ENCODE assay signal across 8 cellular contexts in genomic region chr10:77925410-77925794, GRCh38. TPM values are rescaled to one million over a fixed set of nuclear protein-coding genes. Genes with fewer than 3 reads are reported as not detected.
DNase-seq lines count a peak whose midpoint lies in the region; ATAC-seq, FAIRE-seq and TF ChIP-seq lines count a peak whose summit lies in the region.

No MANE protein-coding gene starts in this region.

- H3K4ac ChIP-seq in IMR-90 (ENCODE audit: low read depth, low read length) = peak overlapping the region; percentile 71

- peak overlapping the region; percentile 61 for H2AK5ac ChIP-seq in IMR-90 (ENCODE audit: low read depth, low read length)

- H3K4me1 ChIP-seq in BLaER1 (peaks cover 33% of the 10 kb centered on the region), IMR-90 (ENCODE audit: control insufficient read depth, insufficient read depth, low read length) (peaks cover 11% of the 10 kb centered on the region), breast epithelium (peaks cover 0 to 13% of the 10 kb centered on the region in 2 donors), kidney (ENCODE audit: control insufficient read depth in 1 of 2, insufficient read depth in 1 of 2, low read depth in 1 of 2, low read length in 2 of 2) (peaks cover 12 to 21% of the 10 kb centered on the region in 2 donors)

- no peak for FAIRE-seq in kidney (lab: Jason Lieb, UNC)

- no peak overlapping the region for H2BK20ac ChIP-seq in IMR-90 (ENCODE audit: low read depth, low read length)

- peak overlapping the region; percentile 66; the same call in 1 of the 2 replicates for H3K23ac ChIP-seq in IMR-90 (ENCODE audit: low read depth, low read length)

- POLR2A ChIA-PET in IMR-90 (lab: Charles Lee; ENCODE audit: unreplicated experiment) = interaction anchor here (0.7 kb wide), 1 partner anchor 121 kb away, joined by 11 read pairs; no protein-coding TSS in a partner anchor

- peak overlapping the region; percentile 26; the same call in 1 of the 2 replicates for H4K5ac ChIP-seq in IMR-90 (ENCODE audit: low read depth, low read length)

- peaks cover 9 to 10% of the 10 kb centered on the region in 2 donors for H3K4me1 Mint-ChIP-seq in stimulated activated naive B cell treated with anti-CD40 and anti-IgM and Interleukin-4, amounts not matched to agents 10 μg/mL and 1 μg/mL and 100 μg/mL, for 72 hours

- H2BK120ac ChIP-seq in IMR-90 (ENCODE audit: low read depth, low read length) = no peak overlapping the region

- DNase-seq in IMR-90 (peak; percentile 45), breast epithelium (ENCODE audit: low spot score in 2 of 2) (peak in 1 of 2 donors; percentile 33), kidney (no peak), amniotic stem cell (lab: John Stamatoyannopoulos, UW) (no peak)
- no peak for DNase-seq in stimulated activated naive B cell treated with anti-CD40 and anti-IgM and Interleukin-4, amounts not matched to agents 10 μg/mL and 1 μg/mL and 100 μg/mL, for 72 hours

- H3K4me2 ChIP-seq in BLaER1 = peak overlapping the region; percentile 98
- H3K4me2 ChIP-seq in IMR-90 (ENCODE audit: low read depth, low read length) = peak overlapping the region; percentile 93

- H3K4me3 ChIP-seq in BLaER1 (peak overlapping the region; percentile 84), IMR-90 (ENCODE audit: insufficient read depth, low read depth, low read length) (peak overlapping the region; percentile 99), breast epithelium (peak overlapping the region; percentile 84 to 98 (median 86)), kidney (ENCODE audit: low read length in 2 of 2) (peak overlapping the region; percentile 41 to 80)

- no peak overlapping the region for H2BK15ac ChIP-seq in IMR-90 (ENCODE audit: low read depth, low read length)

- peak overlapping the region; percentile 9; the same call in 1 of the 2 replicates for H3K56ac ChIP-seq in IMR-90 (ENCODE audit: extremely low read depth, insufficient read depth, low read length)

- dilution Hi-C loops in IMR-90 (cut with HindIII; ENCODE audit: low sequenced_read_pairs, unreplicated experiment) = no loop called here

- TF ChIP-seq CTCF in IMR-90 (conservative IDR thresholded peaks at IDR 0.05; ENCODE audit: low read depth, low read length) (no peak), breast epithelium (IDR thresholded peaks at IDR 0.05) (no peak), kidney (IDR thresholded peaks at IDR 0.05; ENCODE audit: borderline replicate concordance, extremely low read depth, insufficient read depth) (no peak)

- peak overlapping the region; percentile 19 to 73 for H3K4me3 Mint-ChIP-seq in stimulated activated naive B cell treated with anti-CD40 and anti-IgM and Interleukin-4, amounts not matched to agents 10 μg/mL and 1 μg/mL and 100 μg/mL, for 72 hours

- peak overlapping the region; percentile 43; the same call in 1 of the 2 replicates for H4K91ac ChIP-seq in IMR-90 (ENCODE audit: insufficient read depth, low read depth, low read length)

- H3K9ac ChIP-seq in BLaER1 (peak overlapping the region; percentile 80), IMR-90 (ENCODE audit: low read depth, low read length) (peak overlapping the region; percentile 92), kidney (ENCODE audit: low read length in 2 of 2) (peak overlapping the region; percentile 4 to 88)

- peaks cover 20 to 59% of the 10 kb centered on the region in 2 experiments for H3K79me1 ChIP-seq in IMR-90 (ENCODE audit: low read depth in 1 of 2, low read length in 2 of 2)

- H3K27ac Mint-ChIP-seq in stimulated activated naive B cell treated with anti-CD40 and anti-IgM and Interleukin-4, amounts not matched to agents 10 μg/mL and 1 μg/mL and 100 μg/mL, for 72 hours = no peak overlapping the region

- WGBS in IMR-90 (ENCODE audit: extremely low coverage in 2 of 2, insufficient read length in 1 of 2), 2 experiments = 5% methylated on average over 4 of the region's 7 CpGs; no CpG with 5 or more reads in 1 of the 2 experiments

- no peaks in the 10 kb centered on the region for H3K36me3 ChIP-seq in BLaER1
- no peaks in the 10 kb centered on the region for H3K36me3 ChIP-seq in IMR-90 (ENCODE audit: control insufficient read depth, insufficient read depth, low read length)
- H3K36me3 ChIP-seq in breast epithelium = no peaks in the 10 kb centered on the region
- no peaks in the 10 kb centered on the region for H3K36me3 ChIP-seq in kidney (ENCODE audit: control insufficient read depth in 1 of 2, insufficient read depth in 2 of 2, low read length in 2 of 2)

- peaks cover 28% of the 10 kb centered on the region for H3K9me1 ChIP-seq in IMR-90 (ENCODE audit: insufficient read depth, low read length)

- peaks cover 44% of the 10 kb centered on the region for H4K20me1 ChIP-seq in BLaER1
- peaks cover 54% of the 10 kb centered on the region for H4K20me1 ChIP-seq in IMR-90 (ENCODE audit: insufficient read depth, low read length)

- intact Hi-C loops in IMR-90 (cut with micrococcal nuclease) = loop anchor here (10.0 kb wide), 1 partner anchor 99 kb away; the partner anchor contains the start of gene POLR3A
- intact Hi-C loops in breast epithelium (cut with DNase I; ENCODE audit: low total_unique reads) = loop anchor here (10.0 kb wide), 1 partner anchor 51 kb away; no protein-coding TSS in a partner anchor
- intact Hi-C loops in kidney (cut with DNase I) = no loop called here

- no peaks in the 10 kb centered on the region for H3K36me3 Mint-ChIP-seq in stimulated activated naive B cell treated with anti-CD40 and anti-IgM and Interleukin-4, amounts not matched to agents 10 μg/mL and 1 μg/mL and 100 μg/mL, for 72 hours

- no TSS peak for BruUV-seq in IMR-90 (replicated peaks; lab: Mats Ljungman, UMichigan)

- peak overlapping the region; percentile 94 for H2AFZ ChIP-seq in IMR-90 (replicated peaks; ENCODE audit: low read length, poor library complexity)

- H3K27ac ChIP-seq in BLaER1 (peak overlapping the region; percentile 77; the same call in 1 of the 2 replicates), IMR-90 (ENCODE audit: insufficient read depth, low read length) (peak overlapping the region; percentile 76), breast epithelium (peak overlapping the region; percentile 91 to 97), kidney (ENCODE audit: low read depth in 2 of 2, low read length in 2 of 2) (no peak overlapping the region)

- H3K27me3 Mint-ChIP-seq in stimulated activated naive B cell treated with anti-CD40 and anti-IgM and Interleukin-4, amounts not matched to agents 10 μg/mL and 1 μg/mL and 100 μg/mL, for 72 hours = peaks cover 43 to 57% of the 10 kb centered on the region in 2 donors

- peak overlapping the region; percentile 94 for H3K14ac ChIP-seq in IMR-90 (replicated peaks; ENCODE audit: low read depth, low read length)

- CTCF ChIA-PET in IMR-90 (lab: Yijun Ruan, JAX) = no interaction called here

- H3K9me3 ChIP-seq in BLaER1 (no peaks in the 10 kb centered on the region), IMR-90 (ENCODE audit: control insufficient read depth, insufficient read depth, low read length) (0 out of 2 replicates have a peak, but pooled peaks cover 3% of the 10 kb centered on the region), breast epithelium (no peaks in the 10 kb centered on the region), kidney (ENCODE audit: control insufficient read depth in 1 of 2, low read length in 2 of 2) (no peaks in the 10 kb centered on the region)

- H3K27me3 ChIP-seq in BLaER1 = peaks cover 47% of the 10 kb centered on the region
- H3K27me3 ChIP-seq in IMR-90 (ENCODE audit: control insufficient read depth, insufficient read depth, low read length) = no peaks in the 10 kb centered on the region
- H3K27me3 ChIP-seq in breast epithelium = no peaks in the 10 kb centered on the region

- ATAC-seq in IMR-90 (ENCODE audit: low read depth) (peak; percentile 28; the same call in 1 of the 2 replicates), GM21619 (IDR thresholded peaks at IDR 0.05; ENCODE audit: unreplicated experiment) (no peak), GM18868 (IDR thresholded peaks at IDR 0.05; ENCODE audit: unreplicated experiment) (no peak)
- no peak for ATAC-seq in stimulated activated naive B cell treated with anti-CD40 and anti-IgM and Interleukin-4, amounts not matched to agents 10 μg/mL and 1 μg/mL and 100 μg/mL, for 72 hours (replicated peaks)

- no peak for TF ChIP-seq RAD21 in IMR-90 (IDR thresholded peaks at IDR 0.05; ENCODE audit: low read length)

- peak overlapping the region; percentile 52 to 59; a peak in 3 of 4 replicates for H4K8ac ChIP-seq in IMR-90 (ENCODE audit: low read depth in 2 of 2, low read length in 2 of 2)

- TF ChIP-seq POLR2A in IMR-90 (IDR thresholded peaks at IDR 0.05; ENCODE audit: low read depth, low read length) (no peak), breast epithelium (IDR thresholded peaks at IDR 0.05) (no peak)

- in situ Hi-C loops in IMR-90 (cut with MboI; ENCODE audit: low sequenced_read_pairs) = no loop called here

- no peaks in the 10 kb centered on the region for H3K9me3 Mint-ChIP-seq in stimulated activated naive B cell treated with anti-CD40 and anti-IgM and Interleukin-4, amounts not matched to agents 10 μg/mL and 1 μg/mL and 100 μg/mL, for 72 hours

- H2BK5ac ChIP-seq in IMR-90 (ENCODE audit: low read depth, low read length, poor library complexity, severe bottlenecking) = peak overlapping the region; percentile 74

- H3K18ac ChIP-seq in IMR-90 (ENCODE audit: low read depth, low read length) = no peak overlapping the region; the same call in 1 of the 2 replicates

- peak overlapping the region; percentile 76 for H2AK9ac ChIP-seq in IMR-90 (replicated peaks; ENCODE audit: low read depth, low read length, poor library complexity)

TF ChIP-seq in IMR-90, 13 proteins besides CTCF, POLR2A, EP300 and RAD21 (continues in another document):
- TF ChIP-seq MAFK (IDR thresholded peaks at IDR 0.05; ENCODE audit: low read depth, low read length) (no peak), RCOR1 (IDR thresholded peaks at IDR 0.05; ENCODE audit: insufficient replicate concordance, low read length) (no peak), MXI1 (IDR thresholded peaks at IDR 0.05; ENCODE audit: borderline replicate concordance, low read depth, low read length) (0 out of 2 replicates have a peak, but pooled peaks have one; percentile 32), FOS (IDR thresholded peaks at IDR 0.05; ENCODE audit: low read depth, low read length) (no peak), USF2 (IDR thresholded peaks at IDR 0.05; ENCODE audit: low read depth, low read length) (no peak), MAZ (IDR thresholded peaks at IDR 0.05; ENCODE audit: borderline replicate concordance, low read depth, low read length) (no peak)

RNA-seq across cellular contexts. Expression of gene DLG5, which starts 1.2 kb away (rescaled TPM):
- total RNA-seq in IMR-90 (2012; rRNA removed) = 12.7 and 14.7 TPM in 2 replicates
- polyA plus RNA-seq in IMR-90 (2012; rRNA removed) = 28.6 and 28.7 TPM in 2 replicates
- polyA plus RNA-seq in IMR-90 (2012; cell fraction: cytosol; rRNA removed) = 20.6 and 27.7 TPM in 2 replicates
- polyA plus RNA-seq in IMR-90 (2012; cell fraction: nucleus; rRNA removed; ENCODE audit: low replicate concordance) = 59.2 and 67.7 TPM in 2 replicates
- total RNA-seq in breast epithelium = 100 to 1,000 TPM in 2 of 3 donors, 10 to 100 TPM in 1; 43.0 to 192 (median 138) TPM
- total RNA-seq in kidney = 30.0 TPM
- polyA plus RNA-seq in kidney (ENCODE audit: insufficient read depth, low read depth, low replicate concordance) = 5.4 TPM

Comparison
In these comparisons a context has a peak if more than half of its experiments do, and no peak if none do; other contexts are left out.
1. H3K27ac ChIP-seq: peak in BLaER1 (single experiment), IMR-90 (single experiment) and breast epithelium (2 of 2); none in kidney (0 of 2).
2. Peak in every context shown above with its lines, with median percentiles within 50 percentile points of each other: H3K4me3 ChIP-seq and H3K9ac ChIP-seq.